Comparison of ENCODE assay signal across 11 cellular contexts in genomic region chr2:224945134-224945533, GRCh38.
DNase-seq lines count a peak whose midpoint lies in the region; ATAC-seq, FAIRE-seq and TF ChIP-seq lines count a peak whose summit lies in the region.
"Had no signal": no experiment of that assay in that cellular context is flagged by ENCODE, and none has a peak within 500 bp of the region (broad histone marks: within the 10 kb centered on the region; RNA-seq: fewer than 3 reads in every experiment).

No MANE protein-coding gene starts in this region.

- peak overlapping the region; percentile 97 for H3K27ac Mint-ChIP-seq in CD8-positive, alpha-beta T cell

- no peak for FAIRE-seq in RCC 7860 (lab: Jason Lieb, UNC)
- FAIRE-seq: H54, K562 had no signal

- no peak for TF ChIP-seq CTCF in CD8-positive, alpha-beta T cell (IDR thresholded peaks at IDR 0.05)
- TF ChIP-seq CTCF in left lung (IDR thresholded peaks at IDR 0.05): no peak

- H3K4me1 Mint-ChIP-seq in CD8-positive, alpha-beta T cell (ENCODE audit: low read depth): peaks cover 74% of the 10 kb centered on the region

- no peak for ATAC-seq in CD8-positive, alpha-beta T cell
- ATAC-seq in GM19455 (IDR thresholded peaks at IDR 0.05; ENCODE audit: unreplicated experiment): peak; percentile 27
- peak; percentile 48 for ATAC-seq in left lung
- ATAC-seq: K562 had no signal

- H3K36me3 ChIP-seq in CD8-positive, alpha-beta T cell (ENCODE audit: insufficient read depth, low read length): no peaks in the 10 kb centered on the region
- H3K36me3 ChIP-seq in left lung: no peaks in the 10 kb centered on the region

- H3K4me1 ChIP-seq in CD8-positive, alpha-beta T cell (ENCODE audit: insufficient read depth, low read length): peaks cover 72% of the 10 kb centered on the region
- peaks cover 0 to 59% of the 10 kb centered on the region in 2 donors for H3K4me1 ChIP-seq in left lung

- H3K36me3 Mint-ChIP-seq in CD8-positive, alpha-beta T cell: peaks cover 33% of the 10 kb centered on the region

- intact Hi-C loops in CD8-positive, alpha-beta T cell (cut with DNase I, micrococcal nuclease): loop anchor here (2.0 to 10.0 kb wide), 6 partner anchors 14 to 1850 kb away; partner anchors contain the start of genes CUL3 (in 1 of the 2) and IRS1 (in 1 of the 2)
- intact Hi-C loops in left lung (cut with DNase I): no loop called here

- H3K4me3 Mint-ChIP-seq in CD8-positive, alpha-beta T cell: peak overlapping the region; percentile 91

- H3K27ac ChIP-seq in CD8-positive, alpha-beta T cell (ENCODE audit: low read depth, low read length): peak overlapping the region; percentile 72
- peak overlapping the region in 1 of 2 donors; percentile 78 for H3K27ac ChIP-seq in left lung
- H3K27ac ChIP-seq in caudate nucleus (ENCODE audit: low read depth, low read length): no peak overlapping the region

- CTCF ChIA-PET in CD8-positive, alpha-beta T cell (lab: Charles Lee): interaction anchor here (1.0 to 10.4 kb wide), 4 partner anchors 14 to 56 kb away, joined by 3 to 63 read pairs (median 14); no protein-coding TSS in a partner anchor

- no peaks in the 10 kb centered on the region for H3K27me3 ChIP-seq in CD8-positive, alpha-beta T cell (ENCODE audit: insufficient read depth, low read length)
- no peaks in the 10 kb centered on the region for H3K27me3 ChIP-seq in left lung

- H3K4me3 ChIP-seq in CD8-positive, alpha-beta T cell (ENCODE audit: low read depth, low read length): peak overlapping the region; percentile 76
- H3K4me3 ChIP-seq in left lung: peak overlapping the region in 1 of 2 donors; percentile 27
- H3K4me3 ChIP-seq: K562 had no signal

- DNase-seq in CD8-positive, alpha-beta T cell: no peak
- DNase-seq in SKM-1 (lab: John Stamatoyannopoulos, UW; ENCODE audit: unreplicated experiment) (peak; percentile 56), left lung (no peak), caudate nucleus (lab: John Stamatoyannopoulos, UW) (no peak), RCC 7860 (ENCODE audit: low spot score) (no peak), SK-N-DZ (ENCODE audit: low spot score) (no peak), ACHN (no peak)
- DNase-seq: amniotic stem cell had no signal

- H3K9me3 ChIP-seq in CD8-positive, alpha-beta T cell (ENCODE audit: low read length): no peaks in the 10 kb centered on the region
- no peaks in the 10 kb centered on the region for H3K9me3 ChIP-seq in left lung

- in situ Hi-C loops in ACHN (cut with HindIII; ENCODE audit: low pct_ligation_motif_present, low pct_unique_long_range_greater_than_20kb, low sequenced_read_pairs): no loop called here

- no peaks in the 10 kb centered on the region for H3K9me3 Mint-ChIP-seq in CD8-positive, alpha-beta T cell

- no peaks in the 10 kb centered on the region for H3K27me3 Mint-ChIP-seq in CD8-positive, alpha-beta T cell (ENCODE audit: low read depth)

- POLR2A ChIA-PET in CD8-positive, alpha-beta T cell (lab: Charles Lee): interaction anchor here (1.8 to 5.8 kb wide), 2 partner anchors 11 to 17 kb away, joined by 12 to 25 read pairs; no protein-coding TSS in a partner anchor

Comparison
In these comparisons a context has a peak if more than half of its experiments do, and no peak if none do; other contexts are left out.
1. intact Hi-C loops: an anchor here in CD8-positive, alpha-beta T cell (2.0 to 10.0 kb wide); none called in left lung.